8 cellular contexts compared by ENCODE assay signal in genomic region chr16:30698139-30698815, GRCh38. TPM values are rescaled to one million over a fixed set of nuclear protein-coding genes. Genes with fewer than 3 reads are reported as not detected.
A peak's percentile ranks its signal among the peaks of the same experiment; 100 is the strongest.
DNase-seq lines count a peak whose midpoint lies in the region; ATAC-seq and TF ChIP-seq lines count a peak whose summit lies in the region.

No MANE protein-coding gene starts in this region.

- ATAC-seq in GM18502 (IDR thresholded peaks at IDR 0.05; ENCODE audit: poor library complexity, unreplicated experiment) = peak; percentile 73
- peak; percentile 82 for ATAC-seq in HG02938 (IDR thresholded peaks at IDR 0.05; ENCODE audit: unreplicated experiment)
- peak; percentile 88 to 94 (median 91) for ATAC-seq in psoas muscle

- H3K4me3 ChIP-seq in right atrium auricular region (peak overlapping the region; percentile 98 to 99), psoas muscle (peak overlapping the region; percentile 98), urinary bladder (ENCODE audit: low read depth, low read length) (peak overlapping the region; percentile 82)

- no peaks in the 10 kb centered on the region for H3K9me3 Mint-ChIP-seq in T-helper 1 cell treated with Interleukin-12 subunit alpha and Interleukin-12 subunit beta and Interleukin-4 antibody, amounts not matched to agents 30 μg/mL and 1 μg/mL, for 36 hours

- H3K9me3 ChIP-seq in right atrium auricular region (no peaks in the 10 kb centered on the region), psoas muscle (no peaks in the 10 kb centered on the region)

- peaks cover 24% of the 10 kb centered on the region for H3K36me3 Mint-ChIP-seq in T-helper 1 cell treated with Interleukin-12 subunit alpha and Interleukin-12 subunit beta and Interleukin-4 antibody, amounts not matched to agents 30 μg/mL and 1 μg/mL, for 36 hours (ENCODE audit: low read depth)

- peaks cover 34% of the 10 kb centered on the region for H3K4me1 Mint-ChIP-seq in T-helper 1 cell treated with Interleukin-12 subunit alpha and Interleukin-12 subunit beta and Interleukin-4 antibody, amounts not matched to agents 30 μg/mL and 1 μg/mL, for 36 hours (ENCODE audit: low read depth)

- H3K27ac Mint-ChIP-seq in T-helper 1 cell treated with Interleukin-12 subunit alpha and Interleukin-12 subunit beta and Interleukin-4 antibody, amounts not matched to agents 30 μg/mL and 1 μg/mL, for 36 hours = peak overlapping the region; percentile 99

- 0% methylated on average over 45 to 72 of the region's 76 CpGs for WGBS in psoas muscle, 3 donors
- under 1% methylated on average over 76 of the region's 76 CpGs for WGBS in urinary bladder

- H3K36me3 ChIP-seq in right atrium auricular region = peaks cover 28% of the 10 kb centered on the region
- H3K36me3 ChIP-seq in psoas muscle (ENCODE audit: insufficient read depth in 1 of 2, low read depth in 1 of 2) = peaks cover 0 to 35% of the 10 kb centered on the region in 2 donors
- H3K36me3 ChIP-seq in urinary bladder (ENCODE audit: insufficient read depth) = peaks cover 5% of the 10 kb centered on the region

- H3K4me1 ChIP-seq in right atrium auricular region = peaks cover 0 to 27% of the 10 kb centered on the region in 2 donors
- peaks cover 17% of the 10 kb centered on the region for H3K4me1 ChIP-seq in psoas muscle
- no peaks in the 10 kb centered on the region for H3K4me1 ChIP-seq in urinary bladder (ENCODE audit: insufficient read depth)

- H3K27me3 ChIP-seq in right atrium auricular region (no peaks in the 10 kb centered on the region), psoas muscle (ENCODE audit: insufficient read depth in 3 of 3, low read length in 2 of 3) (no peaks in the 10 kb centered on the region)

- TF ChIP-seq CTCF in right atrium auricular region (IDR thresholded peaks at IDR 0.05) (no peak), psoas muscle (IDR thresholded peaks at IDR 0.05) (no peak)

- no peaks in the 10 kb centered on the region for H3K27me3 Mint-ChIP-seq in T-helper 1 cell treated with Interleukin-12 subunit alpha and Interleukin-12 subunit beta and Interleukin-4 antibody, amounts not matched to agents 30 μg/mL and 1 μg/mL, for 36 hours (ENCODE audit: low read depth)

- DNase-seq in NCI-H1694 treated with DMSO at 0.1 percent for 48 hours (lab: John Stamatoyannopoulos, UW) = peak; percentile 73
- peak in 55 of 56 donors; percentile 62 to 99 (median 90) for DNase-seq in amygdala (lab: John Stamatoyannopoulos, UW)
- peak; percentile 99 for DNase-seq in right atrium auricular region (ENCODE audit: low spot score)
- peak; percentile 99 to 100 for DNase-seq in psoas muscle

- peak overlapping the region; percentile 99 for H3K4me3 Mint-ChIP-seq in T-helper 1 cell treated with Interleukin-12 subunit alpha and Interleukin-12 subunit beta and Interleukin-4 antibody, amounts not matched to agents 30 μg/mL and 1 μg/mL, for 36 hours

- intact Hi-C loops in psoas muscle (cut with DNase I) = loop anchor here in 1 of 2 donors (5.0 kb wide), 1 partner anchor 36 kb away; no protein-coding TSS in a partner anchor

- H3K27ac ChIP-seq in right atrium auricular region (peak overlapping the region; percentile 100), psoas muscle (peak overlapping the region; percentile 95), urinary bladder (ENCODE audit: low read depth) (peak overlapping the region; percentile 100)

RNA-seq across cellular contexts. Expression of gene SRCAP, which starts 0.7 kb away (rescaled TPM):
- total RNA-seq in right atrium auricular region (10 to 100 TPM; 22.5 to 25.0 TPM), psoas muscle (10 to 100 TPM; 37.8 to 50.1 (median 45.2) TPM), urinary bladder (15.0 TPM)
- polyA plus RNA-seq in psoas muscle (10 to 100 TPM in 1 of 3 donors, 1 to 10 TPM in 2; 4.4 to 32.7 (median 4.5) TPM), urinary bladder (20.3 TPM)

RNA-seq across cellular contexts. Expression of gene FBRS, which starts 40.0 kb away (rescaled TPM):
- total RNA-seq in right atrium auricular region (10 to 100 TPM; 16.5 to 26.3 TPM), psoas muscle (10 to 100 TPM; 31.2 to 58.5 (median 38.6) TPM), urinary bladder (18.8 TPM)
- polyA plus RNA-seq in psoas muscle (10 to 100 TPM; 24.8 to 35.5 (median 29.3) TPM), urinary bladder (52.3 TPM)

RNA-seq across cellular contexts. Expression of gene PRR14, which starts 47.5 kb away (rescaled TPM):
- 10 to 100 TPM; 12.3 to 17.3 TPM for total RNA-seq in right atrium auricular region
- total RNA-seq in psoas muscle = 10 to 100 TPM; 13.4 to 26.4 (median 15.9) TPM
- 10 to 100 TPM; 23.8 to 26.8 (median 25.5) TPM for polyA plus RNA-seq in psoas muscle
- 6.9 TPM for total RNA-seq in urinary bladder
- polyA plus RNA-seq in urinary bladder = 55.3 TPM

RNA-seq across cellular contexts. Expression of gene PHKG2, which starts 49.9 kb away (rescaled TPM):
- 10 to 100 TPM; 16.0 to 22.1 TPM for total RNA-seq in right atrium auricular region
- 10 to 100 TPM; 10.1 to 13.5 (median 12.9) TPM for total RNA-seq in psoas muscle
- polyA plus RNA-seq in psoas muscle = 10 to 100 TPM; 13.2 to 21.3 (median 13.8) TPM
- 9.1 TPM for total RNA-seq in urinary bladder
- polyA plus RNA-seq in urinary bladder = 28.9 TPM

Comparison
In these comparisons a context has a peak if more than half of its experiments do, and no peak if none do; other contexts are left out.
1. Peak in every context shown above with its lines: DNase-seq, ATAC-seq, H3K4me3 ChIP-seq and H3K27ac ChIP-seq.